8 cellular contexts compared by ENCODE assay signal in the genomic region with DNA sequence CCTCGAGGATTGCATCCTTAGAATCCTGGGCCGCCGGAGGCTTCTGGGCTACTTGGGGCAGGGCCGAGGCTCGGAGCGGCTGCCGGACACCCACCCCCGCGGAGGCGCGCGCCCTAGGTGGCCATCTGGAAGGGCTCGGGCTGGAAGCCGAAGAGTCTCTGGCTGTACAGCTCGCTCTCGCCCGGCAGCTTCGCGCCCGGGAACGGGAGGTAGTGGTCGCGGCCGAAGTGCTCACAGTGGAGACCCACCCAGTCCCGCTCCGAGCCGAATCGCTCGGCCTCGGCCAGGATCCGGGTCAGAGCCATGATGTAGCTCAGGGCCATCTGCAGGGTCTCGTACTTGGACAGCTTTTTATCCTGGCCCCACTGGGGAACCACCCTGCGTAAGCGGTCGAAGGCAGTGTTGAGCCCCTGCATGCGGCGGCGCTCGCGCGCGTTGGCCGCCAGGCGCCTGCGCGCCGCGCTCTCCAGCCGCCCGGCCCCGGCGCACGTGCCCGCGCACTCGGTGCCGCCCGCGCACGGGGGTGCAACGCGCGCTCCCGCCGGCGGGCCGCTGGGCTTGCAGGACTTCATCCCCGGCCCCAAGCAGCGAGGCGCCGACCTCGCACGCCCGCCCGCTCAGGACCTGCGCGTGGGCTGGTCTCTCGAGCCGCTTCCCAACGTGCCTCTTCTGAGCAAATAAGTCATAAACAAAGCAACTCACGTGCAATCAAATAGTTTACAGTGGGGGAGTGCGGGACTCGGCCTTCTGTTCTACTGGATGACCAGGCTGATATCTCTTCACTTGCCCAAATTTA.
A peak's percentile ranks its signal among the peaks of the same experiment; 100 is the strongest.
DNase-seq lines count a peak whose midpoint lies in the region; TF ChIP-seq lines count a peak whose summit lies in the region.

No MANE protein-coding gene starts in this region.

- no peak for TF ChIP-seq CTCF in HFF-Myc (IDR thresholded peaks at IDR 0.05; ENCODE audit: low read depth, low read length, missing control alignments)
- TF ChIP-seq CTCF in MM.1S (IDR thresholded peaks at IDR 0.05; ENCODE audit: low read length) = peak; percentile 11; the same call in 1 of the 2 replicates

- no peaks in the 10 kb centered on the region for H3K9me2 ChIP-seq in MM.1S (replicated peaks; ENCODE audit: insufficient read depth, low read length)

- H3K4me1 ChIP-seq in MM.1S (ENCODE audit: low read length) = peaks cover 5% of the 10 kb centered on the region; the same call in 1 of the 2 replicates

- H3K27ac ChIP-seq in MM.1S (ENCODE audit: low read length) = peak overlapping the region; percentile 19; the same call in 1 of the 2 replicates
- peak overlapping the region; percentile 75 for H3K27ac ChIP-seq in cingulate gyrus (ENCODE audit: low read depth, low read length)
- peak overlapping the region; percentile 78 for H3K27ac ChIP-seq in layer of hippocampus (ENCODE audit: low read depth, low read length)

- no peaks in the 10 kb centered on the region for H3K36me3 Mint-ChIP-seq in T-helper 2 cell treated with Interferon-gamma antibody and Interleukin-4, amounts not matched to agents 5 μg/mL and 100 μg/mL, for 36 hours (ENCODE audit: low read depth)

- H3K4me3 ChIP-seq in HFF-Myc (replicated peaks; ENCODE audit: low read depth, low read length) (peak overlapping the region; percentile 53), MM.1S (ENCODE audit: low read length) (peak overlapping the region; percentile 75)

- 0 out of 2 replicates have a peak, but pooled peaks cover 2% of the 10 kb centered on the region for H3F3A ChIP-seq in MM.1S (ENCODE audit: insufficient read depth, low read length)

- H3K4me2 ChIP-seq in MM.1S (ENCODE audit: low read depth, low read length) = peak overlapping the region; percentile 86

- H3K9me3 Mint-ChIP-seq in T-helper 2 cell treated with Interferon-gamma antibody and Interleukin-4, amounts not matched to agents 5 μg/mL and 100 μg/mL, for 36 hours = no peaks in the 10 kb centered on the region

- peaks cover 57% of the 10 kb centered on the region for H3K27me3 Mint-ChIP-seq in T-helper 2 cell treated with Interferon-gamma antibody and Interleukin-4, amounts not matched to agents 5 μg/mL and 100 μg/mL, for 36 hours (ENCODE audit: low read depth)

- DNase-seq in DMS79 treated with DMSO at 0.1 percent for 48 hours (lab: John Stamatoyannopoulos, UW) (peak; percentile 31), DMS79 (lab: John Stamatoyannopoulos, UW) (no peak), HFF-Myc (ENCODE audit: extremely low read depth, low read depth) (peak; percentile 21), MM.1S (peak; percentile 80)
- DNase-seq in T-helper 2 cell treated with Interferon-gamma antibody and Interleukin-4, amounts not matched to agents 5 μg/mL and 100 μg/mL, for 36 hours (ENCODE audit: low spot score) = peak; percentile 51
- peak; percentile 67 for DNase-seq in stimulated activated CD4-positive, alpha-beta T cell treated with anti-CD3 and anti-CD28 coated beads, Interleukin-15, amount 100 ng/mL, for 24 hours

- H3K27me3 ChIP-seq in MM.1S (replicated peaks; ENCODE audit: insufficient read depth, low read length) (0 out of 2 replicates have a peak, but pooled peaks cover 4% of the 10 kb centered on the region), layer of hippocampus (ENCODE audit: control insufficient read depth, insufficient read depth, low read length) (no peaks in the 10 kb centered on the region)

- peak overlapping the region; percentile 72 for H3K9ac ChIP-seq in MM.1S (ENCODE audit: low read length)

- no peaks in the 10 kb centered on the region for H4K20me1 ChIP-seq in MM.1S (ENCODE audit: insufficient read depth, low read length)

- peak overlapping the region; percentile 94 for H2AFZ ChIP-seq in MM.1S (ENCODE audit: low read length)

- peaks cover 6% of the 10 kb centered on the region for H3K4me1 Mint-ChIP-seq in T-helper 2 cell treated with Interferon-gamma antibody and Interleukin-4, amounts not matched to agents 5 μg/mL and 100 μg/mL, for 36 hours (ENCODE audit: low read depth)

- H3K79me2 ChIP-seq in MM.1S (ENCODE audit: low read length) = no peaks in the 10 kb centered on the region

- peak overlapping the region; percentile 82 for H3K4me3 Mint-ChIP-seq in T-helper 2 cell treated with Interferon-gamma antibody and Interleukin-4, amounts not matched to agents 5 μg/mL and 100 μg/mL, for 36 hours

- H3K36me3 ChIP-seq in MM.1S (replicated peaks; ENCODE audit: insufficient read depth, low read length) = no peaks in the 10 kb centered on the region

- H3K27ac Mint-ChIP-seq in T-helper 2 cell treated with Interferon-gamma antibody and Interleukin-4, amounts not matched to agents 5 μg/mL and 100 μg/mL, for 36 hours = no peak overlapping the region

- H3K9me3 ChIP-seq in MM.1S (replicated peaks; ENCODE audit: insufficient read depth, low read length) = no peaks in the 10 kb centered on the region

Comparison
In these comparisons a context has a peak if more than half of its experiments do, and no peak if none do; other contexts are left out.
1. H3K27ac ChIP-seq: peak in every context shown above with its lines; median percentile 78 in layer of hippocampus; 75 in cingulate gyrus; 19 in MM.1S.